35 cellular contexts compared by ENCODE assay signal in the genomic region with DNA sequence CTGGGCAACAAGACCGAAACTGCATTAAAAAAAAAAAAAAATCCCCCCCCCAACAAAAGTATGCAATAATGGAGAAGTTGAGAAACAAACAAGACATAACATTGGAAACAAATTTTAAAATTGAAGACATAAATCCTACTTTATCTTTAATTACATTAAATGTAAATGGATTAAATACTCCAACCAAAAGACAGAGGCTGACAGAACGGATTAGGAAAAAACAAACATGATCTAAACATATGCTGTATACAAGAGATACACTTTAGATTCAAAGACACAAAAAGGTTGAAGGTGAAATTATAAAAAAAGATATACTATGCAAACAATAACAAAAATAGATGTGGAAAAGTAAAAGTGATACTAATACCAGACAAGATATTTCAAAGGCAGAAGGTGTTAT.
"Had no signal": no experiment of that assay in that cellular context is flagged by ENCODE, and none has a peak within 500 bp of the region (broad histone marks: within the 10 kb centered on the region; RNA-seq: fewer than 3 reads in every experiment).

No MANE protein-coding gene starts in this region.

- DNase-seq: activated CD4-positive, alpha-beta memory T cell treated with anti-CD3 and anti-CD28 coated beads, Interleukin-2, amount 10 ng/mL, durations not matched to agents 7 days and 5 days; activated CD4-positive, alpha-beta T cell treated with anti-CD3 and anti-CD28 coated beads for 1 hour; activated CD4-positive, alpha-beta T cell treated with anti-CD3 and anti-CD28 coated beads for 36 hours; activated CD4-positive, alpha-beta T cell treated with anti-CD3 and anti-CD28 coated beads for 48 hours; activated CD4-positive, alpha-beta T cell treated with anti-CD3 and anti-CD28 coated beads, Interleukin-2, amount 10 ng/mL, durations not matched to agents 7 days and 5 days; activated CD4-positive, alpha-beta T cell treated with anti-CD3 and anti-CD28 coated beads, Interleukin-2, amount 50 U/mL, for 48 hours; activated CD4-positive, CD25-positive, alpha-beta regulatory T cell; activated CD8-positive, alpha-beta memory T cell treated with anti-CD3 and anti-CD28 coated beads for 24 hours; activated CD8-positive, alpha-beta memory T cell treated with anti-CD3 and anti-CD28 coated beads, Interleukin-2, amount 10 ng/mL, durations not matched to agents 7 days and 5 days; activated CD8-positive, alpha-beta memory T cell treated with anti-CD3 and anti-CD28 coated beads, Interleukin-2, amount 50 U/mL, for 48 hours; activated CD8-positive, alpha-beta T cell treated with anti-CD3 and anti-CD28 coated beads, Interleukin-2, amount 10 ng/mL, durations not matched to agents 7 days and 5 days; activated effector memory CD4-positive, alpha-beta T cell treated with Interleukin-2 at 50 U/mL for 16 hours; activated gamma-delta T cell; activated naive CD4-positive, alpha-beta T cell treated with anti-CD3 and anti-CD28 coated beads for 36 hours; activated naive CD8-positive, alpha-beta T cell treated with anti-CD3 and anti-CD28 coated beads, Interleukin-2, amount 10 ng/mL, durations not matched to agents 7 days and 5 days; activated naive CD8-positive, alpha-beta T cell treated with anti-CD3 and anti-CD28 coated beads, Interleukin-2, amount 50 U/mL, for 24 hours; activated T-cell treated with anti-CD3 and anti-CD28 coated beads, Interleukin-2, amount 50 U/mL, for 24 hours; activated T-cell treated with anti-CD3 and anti-CD28 coated beads, Interleukin-2, amount 50 U/mL, for 48 hours; amygdala; anterior cingulate cortex; caudate nucleus; T-helper 1 cell; T-helper 2 cell; T-helper 9 cell; WERI-Rb-1 had no signal

- ATAC-seq: activated CD4-positive, alpha-beta T cell treated with anti-CD3 and anti-CD28 coated beads for 36 hours; activated CD4-positive, CD25-positive, alpha-beta regulatory T cell treated with anti-CD3 and anti-CD28 coated beads, Interleukin-2, amount 50 U/mL, for 24 hours; activated CD8-positive, alpha-beta memory T cell treated with anti-CD3 and anti-CD28 coated beads, Interleukin-2, amount 10 ng/mL, durations not matched to agents 7 days and 5 days; activated CD8-positive, alpha-beta T cell treated with anti-CD3 and anti-CD28 coated beads, Interleukin-2, amount 10 ng/mL, durations not matched to agents 7 days and 5 days; activated naive CD8-positive, alpha-beta T cell treated with anti-CD3 and anti-CD28 coated beads, Interleukin-2, amount 50 U/mL, for 24 hours; WTC11 had no signal

- H3K27me3 Mint-ChIP-seq: activated CD4-positive, alpha-beta memory T cell treated with anti-CD3 and anti-CD28 coated beads, Interleukin-2, amount 10 ng/mL, durations not matched to agents 7 days and 5 days; activated CD4-positive, alpha-beta T cell treated with anti-CD3 and anti-CD28 coated beads for 36 hours; activated CD4-positive, alpha-beta T cell treated with anti-CD3 and anti-CD28 coated beads, Interleukin-2, amount 10 ng/mL, durations not matched to agents 7 days and 5 days; activated CD8-positive, alpha-beta memory T cell treated with anti-CD3 and anti-CD28 coated beads, Interleukin-2, amount 10 ng/mL, durations not matched to agents 7 days and 5 days; activated naive CD4-positive, alpha-beta T cell treated with anti-CD3 and anti-CD28 coated beads, Interleukin-2, amount 50 U/mL, for 24 hours; activated naive CD8-positive, alpha-beta T cell; activated naive CD8-positive, alpha-beta T cell treated with anti-CD3 and anti-CD28 coated beads, Interleukin-2, amount 10 ng/mL, durations not matched to agents 7 days and 5 days; activated naive CD8-positive, alpha-beta T cell treated with anti-CD3 and anti-CD28 coated beads, Interleukin-2, amount 50 U/mL, for 24 hours; activated T-cell treated with anti-CD3 and anti-CD28 coated beads, Interleukin-2, amount 50 U/mL, for 24 hours; central memory CD8-positive, alpha-beta T cell had no signal

- H3K36me3 Mint-ChIP-seq: activated CD8-positive, alpha-beta memory T cell treated with anti-CD3 and anti-CD28 coated beads, Interleukin-2, amount 10 ng/mL, durations not matched to agents 7 days and 5 days; activated naive CD4-positive, alpha-beta T cell treated with anti-CD3 and anti-CD28 coated beads, Interleukin-2, amount 50 U/mL, for 24 hours; activated naive CD8-positive, alpha-beta T cell treated with anti-CD3 and anti-CD28 coated beads, Interleukin-2, amount 10 ng/mL, durations not matched to agents 7 days and 5 days had no signal

- H3K4me3 Mint-ChIP-seq: activated CD4-positive, alpha-beta memory T cell treated with anti-CD3 and anti-CD28 coated beads, Interleukin-2, amount 10 ng/mL, durations not matched to agents 7 days and 5 days; activated CD4-positive, alpha-beta T cell treated with anti-CD3 and anti-CD28 coated beads for 36 hours; activated CD4-positive, alpha-beta T cell treated with anti-CD3 and anti-CD28 coated beads, Interleukin-2, amount 10 ng/mL, durations not matched to agents 7 days and 5 days; activated CD8-positive, alpha-beta memory T cell treated with anti-CD3 and anti-CD28 coated beads, Interleukin-2, amount 10 ng/mL, durations not matched to agents 7 days and 5 days; activated CD8-positive, alpha-beta T cell treated with anti-CD3 and anti-CD28 coated beads, Interleukin-2, amount 10 ng/mL, durations not matched to agents 7 days and 5 days; activated naive CD4-positive, alpha-beta T cell treated with anti-CD3 and anti-CD28 coated beads for 36 hours; activated naive CD4-positive, alpha-beta T cell treated with anti-CD3 and anti-CD28 coated beads, Interleukin-2, amount 50 U/mL, for 24 hours; activated naive CD8-positive, alpha-beta T cell; activated naive CD8-positive, alpha-beta T cell treated with anti-CD3 and anti-CD28 coated beads, Interleukin-2, amount 10 ng/mL, durations not matched to agents 7 days and 5 days; activated naive CD8-positive, alpha-beta T cell treated with anti-CD3 and anti-CD28 coated beads, Interleukin-2, amount 50 U/mL, for 24 hours; activated T-cell treated with anti-CD3 and anti-CD28 coated beads, Interleukin-2, amount 50 U/mL, for 24 hours; brain; central memory CD8-positive, alpha-beta T cell; T-helper 1 cell treated with Interleukin-12 subunit alpha and Interleukin-12 subunit beta and Interleukin-4 antibody, amounts not matched to agents 30 μg/mL and 1 μg/mL, for 36 hours; T-helper 2 cell treated with Interferon-gamma antibody and Interleukin-4, amounts not matched to agents 5 μg/mL and 100 μg/mL, for 36 hours; WTC11 had no signal

- H3K4me1 Mint-ChIP-seq: activated CD4-positive, alpha-beta memory T cell treated with anti-CD3 and anti-CD28 coated beads, Interleukin-2, amount 10 ng/mL, durations not matched to agents 7 days and 5 days; activated CD4-positive, alpha-beta T cell treated with anti-CD3 and anti-CD28 coated beads for 36 hours; activated CD4-positive, alpha-beta T cell treated with anti-CD3 and anti-CD28 coated beads, Interleukin-2, amount 10 ng/mL, durations not matched to agents 7 days and 5 days; activated CD8-positive, alpha-beta memory T cell treated with anti-CD3 and anti-CD28 coated beads, Interleukin-2, amount 10 ng/mL, durations not matched to agents 7 days and 5 days; activated naive CD4-positive, alpha-beta T cell treated with anti-CD3 and anti-CD28 coated beads, Interleukin-2, amount 50 U/mL, for 24 hours; activated naive CD8-positive, alpha-beta T cell treated with anti-CD3 and anti-CD28 coated beads, Interleukin-2, amount 10 ng/mL, durations not matched to agents 7 days and 5 days; activated naive CD8-positive, alpha-beta T cell treated with anti-CD3 and anti-CD28 coated beads, Interleukin-2, amount 50 U/mL, for 24 hours; brain; central memory CD8-positive, alpha-beta T cell; WTC11 had no signal

- H3K27ac Mint-ChIP-seq: activated CD4-positive, alpha-beta memory T cell treated with anti-CD3 and anti-CD28 coated beads, Interleukin-2, amount 10 ng/mL, durations not matched to agents 7 days and 5 days; activated CD4-positive, alpha-beta T cell treated with anti-CD3 and anti-CD28 coated beads for 36 hours; activated CD4-positive, alpha-beta T cell treated with anti-CD3 and anti-CD28 coated beads, Interleukin-2, amount 10 ng/mL, durations not matched to agents 7 days and 5 days; activated CD8-positive, alpha-beta memory T cell treated with anti-CD3 and anti-CD28 coated beads, Interleukin-2, amount 10 ng/mL, durations not matched to agents 7 days and 5 days; activated CD8-positive, alpha-beta T cell treated with anti-CD3 and anti-CD28 coated beads, Interleukin-2, amount 10 ng/mL, durations not matched to agents 7 days and 5 days; activated naive CD4-positive, alpha-beta T cell treated with anti-CD3 and anti-CD28 coated beads for 36 hours; activated naive CD4-positive, alpha-beta T cell treated with anti-CD3 and anti-CD28 coated beads, Interleukin-2, amount 50 U/mL, for 24 hours; activated naive CD8-positive, alpha-beta T cell; activated naive CD8-positive, alpha-beta T cell treated with anti-CD3 and anti-CD28 coated beads, Interleukin-2, amount 10 ng/mL, durations not matched to agents 7 days and 5 days; activated naive CD8-positive, alpha-beta T cell treated with anti-CD3 and anti-CD28 coated beads, Interleukin-2, amount 50 U/mL, for 24 hours; activated T-cell treated with anti-CD3 and anti-CD28 coated beads, Interleukin-2, amount 50 U/mL, for 24 hours; activated T-helper 2 cell treated with anti-CD3 and anti-CD28 coated beads, Interferon-gamma antibody, Interleukin-2, Interleukin-4, amounts not matched to agents 10 μg/mL and 5 μg/mL and 100 μg/mL, durations not matched to agents 14 hours and 24 hours and 36 hours; brain; T-helper 1 cell treated with Interleukin-12 subunit alpha and Interleukin-12 subunit beta and Interleukin-4 antibody, amounts not matched to agents 30 μg/mL and 1 μg/mL, for 36 hours; T-helper 2 cell treated with Interferon-gamma antibody and Interleukin-4, amounts not matched to agents 5 μg/mL and 100 μg/mL, for 36 hours; WTC11 had no signal

- FAIRE-seq: bronchial epithelial cell had no signal
